In the genomic region with DNA sequence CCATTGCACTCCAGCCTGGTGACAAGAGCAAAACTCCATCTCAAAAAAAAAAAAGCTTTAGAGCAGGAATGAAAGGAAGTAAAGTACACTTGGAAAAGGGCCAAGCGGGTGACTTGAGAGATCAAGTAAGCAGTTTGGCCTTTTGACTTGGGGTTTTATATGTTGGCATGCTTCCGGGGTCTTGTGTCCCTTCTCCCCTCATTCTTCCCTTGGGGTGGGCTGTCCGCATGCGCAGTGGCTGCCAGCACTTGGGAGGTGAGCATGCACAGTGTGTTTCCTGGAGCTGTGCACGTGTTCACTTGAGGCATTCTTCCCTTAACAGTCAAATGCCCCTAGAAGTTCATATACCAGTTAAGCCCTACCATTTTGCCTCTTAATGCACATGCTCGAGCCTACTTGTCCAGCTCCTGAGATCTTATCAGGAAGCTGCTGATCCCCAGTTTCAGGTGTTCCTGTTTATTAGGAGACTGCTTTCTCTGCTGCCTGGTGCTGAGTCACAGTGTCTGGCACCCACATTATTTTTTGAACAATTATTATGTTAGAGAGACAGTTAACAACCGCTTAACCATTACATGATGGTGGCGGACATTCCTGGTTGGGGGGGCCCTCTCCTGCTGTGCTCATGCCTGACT, we compare ENCODE assay signal across 7 cellular contexts. TPM values are rescaled to one million over a fixed set of nuclear protein-coding genes. Genes with fewer than 3 reads are reported as not detected.
A peak's percentile ranks its signal among the peaks of the same experiment; 100 is the strongest.
DNase-seq lines count a peak whose midpoint lies in the region; ATAC-seq, FAIRE-seq and TF ChIP-seq lines count a peak whose summit lies in the region.

No MANE protein-coding gene starts in this region.

- H3K27ac ChIP-seq in HEK293 (ENCODE audit: extremely low read depth, low read depth, low read length) (no peak overlapping the region), RWPE1 (peak overlapping the region; percentile 67), small intestine (ENCODE audit: low read depth in 1 of 2, low read length in 1 of 2) (peak overlapping the region in 1 of 2 donors; percentile 57)

- FAIRE-seq in small intestine (lab: Jason Lieb, UNC) = no peak

- no peaks in the 10 kb centered on the region for H3K4me1 ChIP-seq in HEK293 (ENCODE audit: control insufficient read depth, insufficient read depth, low read length)
- peaks cover 0 to 3% of the 10 kb centered on the region in 2 donors for H3K4me1 ChIP-seq in small intestine (ENCODE audit: control insufficient read depth in 2 of 2, insufficient read depth in 1 of 2, low read depth in 1 of 2, low read length in 1 of 2)

- H3K36me3 ChIP-seq in HEK293 (ENCODE audit: control insufficient read depth in 2 of 2, insufficient read depth in 1 of 2, low read length in 2 of 2) = no peaks in the 10 kb centered on the region
- no peaks in the 10 kb centered on the region for H3K36me3 ChIP-seq in small intestine (ENCODE audit: control insufficient read depth in 2 of 2, insufficient read depth in 2 of 2, low read length in 2 of 2)

- WGBS in small intestine, 3 donors = 8 to 29% (median 27%) methylated on average over 8 of the region's 8 CpGs

- DNase-seq in RWPE1 (ENCODE audit: low spot score) = no peak
- peak; percentile 64 for DNase-seq in dermis blood vessel endothelial cell
- DNase-seq in small intestine = peak; percentile 91

- ATAC-seq in GM18870 (IDR thresholded peaks at IDR 0.05; ENCODE audit: unreplicated experiment) (no peak), GM21717 (IDR thresholded peaks at IDR 0.05; ENCODE audit: unreplicated experiment) (no peak), GM18511 (IDR thresholded peaks at IDR 0.05; ENCODE audit: unreplicated experiment) (no peak)

- H3K4me3 ChIP-seq in HEK293 (ENCODE audit: low read depth, low read length) = no peak overlapping the region
- H3K4me3 ChIP-seq in small intestine (ENCODE audit: low read depth in 1 of 2, low read length in 2 of 2) = no peak overlapping the region

- H3K9me3 ChIP-seq in HEK293 (ENCODE audit: control insufficient read depth, insufficient read depth, low read depth, low read length) (no peaks in the 10 kb centered on the region), small intestine (ENCODE audit: control insufficient read depth, low read depth) (no peaks in the 10 kb centered on the region)

- TF ChIP-seq CTCF in HEK293 (tag by site-specific recombination; IDR thresholded peaks at IDR 0.05) (no peak), RWPE1 (conservative IDR thresholded peaks at IDR 0.05; ENCODE audit: low read depth) (no peak)

- POLR2A ChIA-PET in HEK293 (lab: Yijun Ruan, JAX) = interaction anchor here (1.5 kb wide), 1 partner anchor 12 kb away, joined by 10 read pairs; no protein-coding TSS in a partner anchor
- POLR2A ChIA-PET in RWPE1 (lab: Yijun Ruan, JAX; ENCODE audit: low non-redundant PET) = no interaction called here

- CTCF ChIA-PET in HEK293 (lab: Yijun Ruan, JAX) (interaction anchor here (1.1 to 2.8 kb wide), 3 partner anchors 11 to 87 kb away, joined by 4 to 12 read pairs (median 9); no protein-coding TSS in a partner anchor), RWPE1 (lab: Yijun Ruan, JAX) (interaction anchor here (0.6 to 1.7 kb wide), 3 partner anchors 12 to 94 kb away, joined by 4 to 6 read pairs (median 4); no protein-coding TSS in a partner anchor)

- no peaks in the 10 kb centered on the region for H3K27me3 ChIP-seq in small intestine (ENCODE audit: control insufficient read depth in 2 of 2, insufficient read depth in 2 of 2, low read length in 2 of 2)

TF ChIP-seq in HEK293, 187 proteins besides CTCF, POLR2A, EP300 and RAD21:
- TF ChIP-seq, protein P1, sequence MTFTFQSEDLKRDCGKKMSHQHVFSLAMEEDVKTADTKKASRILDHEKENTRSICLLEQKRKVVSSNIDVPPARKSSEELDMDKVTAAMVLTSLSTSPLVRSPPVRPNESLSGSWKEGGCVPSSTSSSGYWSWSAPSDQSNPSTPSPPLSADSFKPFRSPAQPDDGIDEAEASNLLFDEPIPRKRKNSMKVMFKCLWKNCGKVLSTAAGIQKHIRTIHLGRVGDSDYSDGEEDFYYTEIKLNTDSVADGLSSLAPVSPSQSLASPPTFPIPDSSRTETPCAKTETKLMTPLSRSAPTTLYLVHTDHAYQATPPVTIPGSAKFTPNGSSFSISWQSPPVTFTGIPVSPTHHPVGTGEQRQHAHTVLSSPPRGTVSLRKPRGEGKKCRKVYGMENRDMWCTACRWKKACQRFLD (tag by site-specific recombination; IDR thresholded peaks at IDR 0.05) = no peak
- TF ChIP-seq, protein P2, sequence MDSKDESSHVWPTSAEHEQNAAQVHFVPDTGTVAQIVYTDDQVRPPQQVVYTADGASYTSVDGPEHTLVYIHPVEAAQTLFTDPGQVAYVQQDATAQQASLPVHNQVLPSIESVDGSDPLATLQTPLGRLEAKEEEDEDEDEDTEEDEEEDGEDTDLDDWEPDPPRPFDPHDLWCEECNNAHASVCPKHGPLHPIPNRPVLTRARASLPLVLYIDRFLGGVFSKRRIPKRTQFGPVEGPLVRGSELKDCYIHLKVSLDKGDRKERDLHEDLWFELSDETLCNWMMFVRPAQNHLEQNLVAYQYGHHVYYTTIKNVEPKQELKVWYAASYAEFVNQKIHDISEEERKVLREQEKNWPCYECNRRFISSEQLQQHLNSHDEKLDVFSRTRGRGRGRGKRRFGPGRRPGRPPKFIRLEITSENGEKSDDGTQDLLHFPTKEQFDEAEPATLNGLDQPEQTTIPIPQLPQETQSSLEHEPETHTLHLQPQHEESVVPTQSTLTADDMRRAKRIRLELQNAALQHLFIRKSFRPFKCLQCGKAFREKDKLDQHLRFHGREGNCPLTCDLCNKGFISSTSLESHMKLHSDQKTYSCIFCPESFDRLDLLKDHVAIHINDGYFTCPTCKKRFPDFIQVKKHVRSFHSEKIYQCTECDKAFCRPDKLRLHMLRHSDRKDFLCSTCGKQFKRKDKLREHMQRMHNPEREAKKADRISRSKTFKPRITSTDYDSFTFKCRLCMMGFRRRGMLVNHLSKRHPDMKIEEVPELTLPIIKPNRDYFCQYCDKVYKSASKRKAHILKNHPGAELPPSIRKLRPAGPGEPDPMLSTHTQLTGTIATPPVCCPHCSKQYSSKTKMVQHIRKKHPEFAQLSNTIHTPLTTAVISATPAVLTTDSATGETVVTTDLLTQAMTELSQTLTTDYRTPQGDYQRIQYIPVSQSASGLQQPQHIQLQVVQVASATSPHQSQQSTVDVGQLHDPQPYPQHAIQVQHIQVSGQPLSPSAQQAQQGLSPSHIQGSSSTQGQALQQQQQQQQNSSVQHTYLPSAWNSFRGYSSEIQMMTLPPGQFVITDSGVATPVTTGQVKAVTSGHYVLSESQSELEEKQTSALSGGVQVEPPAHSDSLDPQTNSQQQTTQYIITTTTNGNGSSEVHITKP (tag by site-specific recombination; IDR thresholded peaks at IDR 0.05) = peak; percentile 61
- TF ChIP-seq OSR2 (tag by site-specific recombination; IDR thresholded peaks at IDR 0.05) = peak; percentile 47; the same call in 1 of the 2 replicates
- peak; percentile 77; the same call in 1 of the 2 replicates for TF ChIP-seq ZNF394 (tag by site-specific recombination; IDR thresholded peaks at IDR 0.05; ENCODE audit: borderline replicate concordance)
- TF ChIP-seq ZBTB8A (tag by site-specific recombination; IDR thresholded peaks at IDR 0.05) = peak; percentile 32; the same call in 1 of the 2 replicates
- TF ChIP-seq ZNF335 (tag by site-specific recombination; conservative IDR thresholded peaks at IDR 0.05) = peak; percentile 42; the same call in 1 of the 2 replicates
- TF ChIP-seq, protein P3, sequence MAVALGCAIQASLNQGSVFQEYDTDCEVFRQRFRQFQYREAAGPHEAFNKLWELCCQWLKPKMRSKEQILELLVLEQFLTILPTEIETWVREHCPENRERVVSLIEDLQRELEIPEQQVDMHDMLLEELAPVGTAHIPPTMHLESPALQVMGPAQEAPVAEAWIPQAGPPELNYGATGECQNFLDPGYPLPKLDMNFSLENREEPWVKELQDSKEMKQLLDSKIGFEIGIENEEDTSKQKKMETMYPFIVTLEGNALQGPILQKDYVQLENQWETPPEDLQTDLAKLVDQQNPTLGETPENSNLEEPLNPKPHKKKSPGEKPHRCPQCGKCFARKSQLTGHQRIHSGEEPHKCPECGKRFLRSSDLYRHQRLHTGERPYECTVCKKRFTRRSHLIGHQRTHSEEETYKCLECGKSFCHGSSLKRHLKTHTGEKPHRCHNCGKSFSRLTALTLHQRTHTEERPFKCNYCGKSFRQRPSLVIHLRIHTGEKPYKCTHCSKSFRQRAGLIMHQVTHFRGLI (tag by site-specific recombination; IDR thresholded peaks at IDR 0.05) = peak; percentile 75
- no peak for TF ChIP-seq ZNF157 (tag by site-specific recombination; IDR thresholded peaks at IDR 0.05)
- peak; percentile 86 for TF ChIP-seq FEZF1 (tag by site-specific recombination; IDR thresholded peaks at IDR 0.05)

RNA-seq across cellular contexts. Expression of a gene that starts 32.6 kb away (rescaled TPM):
- 63.8 and 110 TPM in 2 replicates for total RNA-seq in dermis blood vessel endothelial cell
- 10 to 100 TPM; 18.9 to 61.5 (median 19.9) TPM for polyA plus RNA-seq in small intestine
